Comparison of ENCODE assay signal across 1 cellular context in the genomic region with DNA sequence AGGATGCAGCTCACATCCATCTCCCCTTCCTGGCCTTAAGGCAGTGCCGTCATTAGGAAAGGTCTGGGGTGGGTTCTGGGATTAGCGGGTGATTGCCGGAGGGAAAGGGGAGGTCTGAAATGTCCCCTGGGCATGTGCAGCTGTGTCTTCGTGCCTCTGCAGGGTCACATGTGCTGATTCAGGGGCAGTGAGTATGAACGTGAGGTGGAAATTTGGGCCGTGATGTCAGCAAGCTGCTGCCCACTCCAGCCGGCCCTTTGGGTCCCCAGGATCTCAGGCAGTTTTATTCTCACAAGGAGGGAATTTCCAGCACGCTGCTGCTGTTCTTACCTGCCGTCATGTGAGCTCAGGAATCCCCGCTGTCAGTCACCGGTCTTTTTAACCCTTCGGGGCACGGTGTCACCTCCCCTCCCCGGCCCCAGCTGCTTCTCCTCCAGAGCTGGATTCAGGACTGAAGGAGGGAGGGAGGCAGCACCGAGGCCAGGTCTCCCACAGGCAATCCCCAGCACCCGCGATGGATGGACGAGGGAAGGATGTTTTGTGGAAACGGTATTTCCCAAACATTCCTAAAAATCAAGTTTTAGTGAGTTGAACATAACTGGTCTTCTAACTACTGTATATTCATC.
TF ChIP-seq lines count a peak whose summit lies in the region.

No MANE protein-coding gene starts in this region.

TF ChIP-seq in HepG2, 621 proteins besides CTCF, POLR2A, EP300 and RAD21:
- no peak for TF ChIP-seq ZNF775 (CRISPR knock-in tag; IDR thresholded peaks at IDR 0.05; ENCODE audit: borderline replicate concordance)
- peak; percentile 84 for TF ChIP-seq EZH2 (conservative IDR thresholded peaks at IDR 0.05; ENCODE audit: low read depth, low read length)
